18 cellular contexts compared by ENCODE assay signal in the genomic region with DNA sequence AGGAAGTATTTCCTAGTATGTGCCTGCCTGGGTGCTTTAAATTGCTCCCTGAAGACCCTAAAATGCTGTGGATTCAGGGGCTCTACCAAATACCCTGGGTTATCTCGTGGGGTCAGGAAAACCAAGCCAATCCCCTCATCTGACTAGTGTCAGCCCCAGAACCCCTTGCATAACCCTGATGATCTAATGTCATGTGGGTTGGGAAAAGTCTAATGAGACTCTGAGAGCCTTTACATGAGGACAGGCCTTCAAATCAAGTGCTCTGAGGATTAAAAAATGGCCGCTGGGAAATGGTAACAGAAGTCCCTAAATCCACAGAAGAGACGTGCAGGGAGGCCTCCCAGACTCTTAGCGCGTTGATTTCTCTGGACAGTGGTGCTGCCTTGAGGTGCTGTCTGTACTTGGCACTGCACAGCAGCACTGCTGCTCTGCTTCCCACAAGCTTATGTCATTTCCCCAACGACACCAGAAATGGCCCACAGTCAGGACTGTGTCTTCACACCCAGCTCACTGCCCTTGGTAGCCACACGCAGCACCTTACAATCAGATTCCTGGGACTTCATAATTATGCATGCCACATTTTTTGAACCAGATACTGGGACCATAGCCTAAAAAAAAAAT. TPM values are rescaled to one million over a fixed set of nuclear protein-coding genes. Genes with fewer than 3 reads are reported as not detected.
DNase-seq lines count a peak whose midpoint lies in the region; ATAC-seq and TF ChIP-seq lines count a peak whose summit lies in the region.
"Had no signal": no experiment of that assay in that cellular context is flagged by ENCODE, and none has a peak within 500 bp of the region (broad histone marks: within the 10 kb centered on the region; RNA-seq: fewer than 3 reads in every experiment).

No MANE protein-coding gene starts in this region.

- intact Hi-C loops in Right ventricle myocardium superior (cut with DNase I) = loop anchor here (10.0 kb wide), 1 partner anchor 1116 kb away; no protein-coding TSS in a partner anchor
- intact Hi-C loops in cardiac septum (cut with DNase I) = no loop called here
- intact Hi-C loops in left cardiac atrium (cut with DNase I) = no loop called here
- intact Hi-C loops in upper lobe of right lung (cut with DNase I) = no loop called here

- DNase-seq in Right ventricle myocardium superior (peak; percentile 56), cardiac septum (ENCODE audit: low spot score) (no peak), left cardiac atrium (no peak), upper lobe of right lung (no peak), GOT3 (lab: John Stamatoyannopoulos, UW) (no peak), SW 1271 (lab: John Stamatoyannopoulos, UW) (no peak), NCI-H510A (lab: John Stamatoyannopoulos, UW) (no peak)
- DNase-seq: activated CD4-positive, alpha-beta T cell treated with anti-CD3 and anti-CD28 coated beads, Interleukin-2, amount 10 ng/mL, durations not matched to agents 7 days and 5 days; CD4-positive, alpha-beta T cell; DMS79 treated with DMSO at 0.1 percent for 48 hours; effector CD8-positive, alpha-beta T cell; Kasumi-1; NCI-H1436 treated with DMSO at 0.1 percent for 48 hours; ovary; stimulated activated naive CD4-positive, alpha-beta T cell treated with Interleukin-2 at 50 U/mL for 16 hours had no signal

- H3K4me1 ChIP-seq in neutrophil (ENCODE audit: control insufficient read depth in 1 of 2, insufficient read depth in 1 of 2, low read depth in 1 of 2, low read length in 1 of 2) (peaks cover 69 to 81% of the 10 kb centered on the region in 2 experiments), upper lobe of right lung (peaks cover 6% of the 10 kb centered on the region)

- peak overlapping the region; percentile 60 for H3K27ac ChIP-seq in neutrophil
- H3K27ac ChIP-seq in upper lobe of right lung = no peak overlapping the region
- H3K27ac ChIP-seq: ovary, vagina had no signal

- H3K9me3 ChIP-seq in neutrophil (no peaks in the 10 kb centered on the region), upper lobe of right lung (no peaks in the 10 kb centered on the region)
- H3K9me3 ChIP-seq: ovary, vagina had no signal

- ATAC-seq in Right ventricle myocardium superior (ENCODE audit: poor library complexity) (peak; percentile 67), left cardiac atrium (peak; percentile 68), upper lobe of right lung (peak; percentile 70)

- H3K27me3 ChIP-seq in neutrophil (no peaks in the 10 kb centered on the region), upper lobe of right lung (no peaks in the 10 kb centered on the region)
- H3K27me3 ChIP-seq: ovary, vagina had no signal

- TF ChIP-seq CTCF in neutrophil (IDR thresholded peaks at IDR 0.05) = no peak
- TF ChIP-seq CTCF in upper lobe of right lung (IDR thresholded peaks at IDR 0.05) = no peak

- H3K36me3 ChIP-seq in neutrophil (peaks cover 66% of the 10 kb centered on the region), upper lobe of right lung (no peaks in the 10 kb centered on the region)
- H3K36me3 ChIP-seq: ovary had no signal

- no peak overlapping the region for H3K4me3 ChIP-seq in neutrophil (ENCODE audit: low read depth in 1 of 2, low read length in 1 of 2)
- no peak overlapping the region for H3K4me3 ChIP-seq in upper lobe of right lung
- H3K4me3 ChIP-seq: ovary, vagina had no signal

RNA-seq across cellular contexts. Expression of a gene that starts 16.6 kb away (rescaled TPM):
- total RNA-seq in Right ventricle myocardium superior = 52.6 TPM
- 54.7 TPM for total RNA-seq in cardiac septum
- 10 to 100 TPM; 40.0 to 45.8 TPM for total RNA-seq in left cardiac atrium
- total RNA-seq in upper lobe of right lung = 38.4 TPM

RNA-seq across cellular contexts. Expression of a gene that starts 45.1 kb away (rescaled TPM):
- total RNA-seq in Right ventricle myocardium superior (3.7 TPM), cardiac septum (8.3 TPM), left cardiac atrium (1 to 10 TPM; 2.3 to 3.9 TPM), upper lobe of right lung (3.7 TPM)
- total RNA-seq: fibroblast of lung had no signal
